14 cellular contexts compared by ENCODE assay signal in the genomic region with DNA sequence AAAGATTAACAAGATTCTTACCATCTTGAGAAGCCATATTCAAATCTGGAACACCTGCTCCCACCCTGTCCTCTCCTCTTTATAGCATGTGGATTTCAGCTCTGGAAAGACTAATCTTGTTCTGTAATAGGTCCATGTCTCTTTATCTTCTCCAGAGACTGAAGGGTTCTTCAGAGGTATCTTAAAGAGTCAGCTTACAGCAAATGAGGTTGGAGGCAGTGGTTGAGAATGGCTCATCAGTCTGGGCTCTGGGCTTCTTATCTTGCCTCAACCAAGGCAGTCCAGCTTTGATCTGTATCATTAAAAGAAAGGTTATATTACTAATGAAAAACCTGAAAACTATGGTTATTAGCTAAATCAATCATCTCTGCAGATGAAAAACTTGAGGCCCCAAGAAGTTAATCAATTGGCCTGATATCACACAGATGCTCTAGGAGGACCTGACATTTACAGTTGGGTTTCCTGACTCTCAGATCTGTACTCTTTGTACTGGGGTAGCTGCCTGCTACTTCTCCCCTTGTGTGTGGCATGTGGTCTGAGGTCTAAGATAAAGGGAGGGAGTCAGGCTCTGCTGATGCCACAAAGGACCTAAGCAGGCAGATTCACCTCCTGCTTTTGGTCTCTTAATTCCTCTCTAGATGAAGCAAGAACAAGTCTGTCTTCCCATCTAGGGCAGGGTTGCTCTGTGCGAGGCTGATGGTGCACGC.
"Had no signal": no experiment of that assay in that cellular context is flagged by ENCODE, and none has a peak within 500 bp of the region (broad histone marks: within the 10 kb centered on the region; RNA-seq: fewer than 3 reads in every experiment).

No MANE protein-coding gene starts in this region.

- H3K9me3 ChIP-seq: adrenal gland, thyroid gland had no signal

- H3K79me2 ChIP-seq: hepatocyte had no signal

- H3K27me3 ChIP-seq: adrenal gland, hepatocyte, stomach, thyroid gland had no signal

- H3K4me1 ChIP-seq: adrenal gland, stomach had no signal

- H3K36me3 ChIP-seq: adrenal gland, stomach, thyroid gland had no signal

- H3K9me3 Mint-ChIP-seq: activated CD4-positive, alpha-beta T cell treated with anti-CD3 and anti-CD28 coated beads, Interleukin-2, amount 10 ng/mL, durations not matched to agents 24 days and 14 days had no signal

- H3K4me3 Mint-ChIP-seq: activated CD4-positive, alpha-beta T cell treated with anti-CD3 and anti-CD28 coated beads, Interleukin-2, amount 10 ng/mL, durations not matched to agents 24 days and 14 days; activated T-cell treated with anti-CD3 and anti-CD28 coated beads, Interleukin-2, amount 50 U/mL, for 4 hours; natural killer cell; T-helper 1 cell treated with Interleukin-12 subunit alpha and Interleukin-12 subunit beta and Interleukin-4 antibody, amounts not matched to agents 30 μg/mL and 1 μg/mL, for 36 hours; WTC11 had no signal

- H2AFZ ChIP-seq: hepatocyte had no signal

- H3K27me3 Mint-ChIP-seq: activated CD4-positive, alpha-beta T cell treated with anti-CD3 and anti-CD28 coated beads, Interleukin-2, amount 10 ng/mL, durations not matched to agents 24 days and 14 days had no signal

- H3K27ac Mint-ChIP-seq: activated CD4-positive, alpha-beta T cell treated with anti-CD3 and anti-CD28 coated beads, Interleukin-2, amount 10 ng/mL, durations not matched to agents 24 days and 14 days; natural killer cell; T-helper 1 cell treated with Interleukin-12 subunit alpha and Interleukin-12 subunit beta and Interleukin-4 antibody, amounts not matched to agents 30 μg/mL and 1 μg/mL, for 36 hours; WTC11 had no signal

- DNase-seq: activated CD4-positive, alpha-beta T cell treated with anti-CD3 and anti-CD28 coated beads, Interleukin-2, amount 10 ng/mL, durations not matched to agents 24 days and 14 days; activated T-cell treated with anti-CD3 and anti-CD28 coated beads, Interleukin-2, amount 50 U/mL, for 4 hours; adrenal gland; central memory CD4-positive, alpha-beta T cell; cortex of kidney; natural killer cell; stimulated activated CD4-positive, alpha-beta T cell treated with anti-CD3 and anti-CD28 coated beads, Interleukin-4, amount 100 ng/mL, for 1 hour; stimulated activated CD8-positive, alpha-beta memory T cell treated with anti-CD3 and anti-CD28 coated beads, Interleukin-4, amount 100 ng/mL, for 48 hours; stomach; thyroid gland had no signal

- H3K4me2 ChIP-seq: hepatocyte had no signal

- H3K4me3 ChIP-seq: adrenal gland, hepatocyte, lung, stomach, thyroid gland had no signal

- H3K36me3 Mint-ChIP-seq: natural killer cell, WTC11 had no signal

- H3K4me1 Mint-ChIP-seq: activated CD4-positive, alpha-beta T cell treated with anti-CD3 and anti-CD28 coated beads, Interleukin-2, amount 10 ng/mL, durations not matched to agents 24 days and 14 days; natural killer cell had no signal
